In the genomic region with DNA sequence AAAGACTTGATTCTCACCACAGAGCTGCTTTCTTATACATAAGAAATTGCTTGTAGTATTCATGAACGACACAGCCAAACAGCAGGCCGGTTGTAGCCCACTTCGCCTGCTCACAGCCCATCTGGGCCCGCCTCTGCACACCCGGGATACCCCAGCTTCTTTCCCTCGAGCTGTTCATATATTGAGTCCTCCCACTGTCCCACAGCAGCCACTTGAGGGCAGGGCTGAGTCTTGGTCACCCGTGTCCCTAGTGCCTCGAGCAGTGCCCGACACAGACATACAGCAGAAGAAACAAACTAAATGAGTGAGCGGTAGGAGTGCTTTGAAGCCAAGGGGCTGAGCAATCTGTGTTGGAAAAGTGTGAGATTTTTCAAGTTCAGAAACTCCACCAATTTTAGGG, we compare ENCODE assay signal across 10 cellular contexts.
DNase-seq lines count a peak whose midpoint lies in the region; ATAC-seq and TF ChIP-seq lines count a peak whose summit lies in the region.
"Had no signal": no experiment of that assay in that cellular context is flagged by ENCODE, and none has a peak within 500 bp of the region (broad histone marks: within the 10 kb centered on the region; RNA-seq: fewer than 3 reads in every experiment).

No MANE protein-coding gene starts in this region.

- H3K9ac ChIP-seq in mammary epithelial cell (ENCODE audit: insufficient read depth, low read length) = no peak overlapping the region

- H3K4me3 Mint-ChIP-seq in natural killer cell treated with Interleukin-12 subunit alpha and Interleukin-12 subunit beta and Interleukin-15 and Interleukin-18, amount 100 ng/mL, for 72 hours = no peak overlapping the region
- H3K4me3 Mint-ChIP-seq: CD4-positive, CD25-positive, alpha-beta regulatory T cell had no signal

- H3K9me3 ChIP-seq in breast epithelium = no peaks in the 10 kb centered on the region
- H3K9me3 ChIP-seq in mammary epithelial cell (replicated peaks; ENCODE audit: insufficient read depth, low read length) = no peaks in the 10 kb centered on the region
- no peaks in the 10 kb centered on the region for H3K9me3 ChIP-seq in uterus
- H3K9me3 ChIP-seq in esophagus squamous epithelium = no peaks in the 10 kb centered on the region

- no peak overlapping the region for H3K27ac Mint-ChIP-seq in natural killer cell treated with Interleukin-12 subunit alpha and Interleukin-12 subunit beta and Interleukin-15 and Interleukin-18, amount 100 ng/mL, for 72 hours
- H3K27ac Mint-ChIP-seq: CD4-positive, CD25-positive, alpha-beta regulatory T cell had no signal

- CTCF ChIA-PET in mammary epithelial cell (lab: Charles Lee; ENCODE audit: low non-redundant PET) = interaction anchor here (0.6 kb wide), 1 partner anchor 232 kb away, joined by 6 read pairs; no protein-coding TSS in a partner anchor

- H3K36me3 ChIP-seq in breast epithelium (no peaks in the 10 kb centered on the region), mammary epithelial cell (ENCODE audit: insufficient read depth, low read length) (no peaks in the 10 kb centered on the region), uterus (no peaks in the 10 kb centered on the region), esophagus squamous epithelium (peaks cover 0 to 25% (median 0%) of the 10 kb centered on the region in 3 donors)

- in situ Hi-C loops in mammary epithelial cell (cut with MboI; ENCODE audit: low sequenced_read_pairs in 2 of 2) = no loop called here
- in situ Hi-C loops in astrocyte of the cerebellum (cut with HindIII; ENCODE audit: low sequenced_read_pairs) = loop anchor here (5.0 kb wide), 1 partner anchor 41 kb away; no protein-coding TSS in a partner anchor

- H3K4me2 ChIP-seq in mammary epithelial cell (ENCODE audit: insufficient read depth, low read depth, low read length) = no peak overlapping the region

- 68% methylated on average over 9 of the region's 10 CpGs for WGBS in mammary epithelial cell (ENCODE audit: low coverage, missing lambda C conversion rate)
- 63 to 77% methylated on average over 6 to 10 of the region's 10 CpGs for WGBS in esophagus squamous epithelium, 2 donors

- TF ChIP-seq POLR2A in breast epithelium (IDR thresholded peaks at IDR 0.05) (no peak), uterus (IDR thresholded peaks at IDR 0.05) (no peak), esophagus squamous epithelium (IDR thresholded peaks at IDR 0.05) (no peak)

- H3K4me3 ChIP-seq in breast epithelium = no peak overlapping the region
- no peak overlapping the region for H3K4me3 ChIP-seq in mammary epithelial cell (replicated peaks in 1 of 3; ENCODE audit: insufficient read depth in 1 of 3, low read depth in 2 of 3, low read length in 3 of 3)
- no peak overlapping the region for H3K4me3 ChIP-seq in astrocyte of the cerebellum (ENCODE audit: low read depth, low read length)
- H3K4me3 ChIP-seq in uterus = no peak overlapping the region
- H3K4me3 ChIP-seq in esophagus squamous epithelium = no peak overlapping the region

- DNase-seq in breast epithelium (ENCODE audit: low spot score in 2 of 2) (no peak), mammary epithelial cell (no peak), astrocyte of the cerebellum (ENCODE audit: low read depth) (no peak), iPS-NIHi11 (ENCODE audit: low spot score) (peak; percentile 45), uterus (no peak), DMS153 (lab: John Stamatoyannopoulos, UW) (no peak), esophagus squamous epithelium (lab: John Stamatoyannopoulos, UW) (no peak)
- DNase-seq in natural killer cell treated with Interleukin-12 subunit alpha and Interleukin-12 subunit beta and Interleukin-15 and Interleukin-18, amount 100 ng/mL, for 72 hours (ENCODE audit: low spot score) = no peak
- DNase-seq: activated gamma-delta T cell treated with Interleukin-2 at 50 U/mL for 16 hours; CD4-positive, CD25-positive, alpha-beta regulatory T cell had no signal

- no peak for ATAC-seq in natural killer cell treated with Interleukin-12 subunit alpha and Interleukin-12 subunit beta and Interleukin-15 and Interleukin-18, amount 100 ng/mL, for 72 hours

- H3K27me3 ChIP-seq in breast epithelium = no peaks in the 10 kb centered on the region
- no peaks in the 10 kb centered on the region for H3K27me3 ChIP-seq in mammary epithelial cell (ENCODE audit: insufficient read depth, low read length)
- H3K27me3 ChIP-seq in uterus = no peaks in the 10 kb centered on the region
- H3K27me3 ChIP-seq in esophagus squamous epithelium = no peaks in the 10 kb centered on the region

- H3K79me2 ChIP-seq in mammary epithelial cell (ENCODE audit: insufficient read depth, low read length) = no peaks in the 10 kb centered on the region

- no peaks in the 10 kb centered on the region for H3K9me3 Mint-ChIP-seq in natural killer cell treated with Interleukin-12 subunit alpha and Interleukin-12 subunit beta and Interleukin-15 and Interleukin-18, amount 100 ng/mL, for 72 hours
- H3K9me3 Mint-ChIP-seq: CD4-positive, CD25-positive, alpha-beta regulatory T cell had no signal

- intact Hi-C loops in breast epithelium (cut with DNase I; ENCODE audit: low total_unique reads) = no loop called here
- intact Hi-C loops in mammary epithelial cell (cut with micrococcal nuclease) = loop anchor here (1.0 to 2.0 kb wide), 2 partner anchors 14 to 124 kb away; no protein-coding TSS in a partner anchor
- intact Hi-C loops in uterus (cut with DNase I; ENCODE audit: low total_unique reads) = no loop called here
- intact Hi-C loops in esophagus squamous epithelium (cut with DNase I) = no loop called here

- no TSS peak for BruUV-seq in mammary epithelial cell (replicated peaks; lab: Mats Ljungman, UMichigan)

- TF ChIP-seq CTCF in breast epithelium (IDR thresholded peaks at IDR 0.05) (no peak), mammary epithelial cell (conservative IDR thresholded peaks at IDR 0.05 in 1 of 2, IDR thresholded peaks at IDR 0.05 in 1 of 2; ENCODE audit: extremely low read depth in 1 of 2, insufficient read depth in 1 of 2, low read depth in 1 of 2, low read length in 2 of 2) (peak in 1 of 2 donors; percentile 54), astrocyte of the cerebellum (IDR thresholded peaks at IDR 0.05; ENCODE audit: low read depth, low read length, missing control alignments) (peak; percentile 20), uterus (IDR thresholded peaks at IDR 0.05) (no peak), esophagus squamous epithelium (IDR thresholded peaks at IDR 0.05) (peak in 3 of 6 experiments; percentile 16 to 32 (median 20))

- no peaks in the 10 kb centered on the region for H3K27me3 Mint-ChIP-seq in natural killer cell treated with Interleukin-12 subunit alpha and Interleukin-12 subunit beta and Interleukin-15 and Interleukin-18, amount 100 ng/mL, for 72 hours
- H3K27me3 Mint-ChIP-seq: CD4-positive, CD25-positive, alpha-beta regulatory T cell had no signal

- dilution Hi-C loops in mammary epithelial cell (cut with HindIII; ENCODE audit: low sequenced_read_pairs) = loop anchor here (5.0 kb wide), 1 partner anchor 71 kb away; no protein-coding TSS in a partner anchor

- no peaks in the 10 kb centered on the region for H3K4me1 Mint-ChIP-seq in natural killer cell treated with Interleukin-12 subunit alpha and Interleukin-12 subunit beta and Interleukin-15 and Interleukin-18, amount 100 ng/mL, for 72 hours (ENCODE audit: low read depth in 2 of 2)
- H3K4me1 Mint-ChIP-seq: CD4-positive, CD25-positive, alpha-beta regulatory T cell had no signal

- no peaks in the 10 kb centered on the region for H3K4me1 ChIP-seq in breast epithelium
- H3K4me1 ChIP-seq in mammary epithelial cell (ENCODE audit: insufficient read depth, low read length) = no peaks in the 10 kb centered on the region
- peaks cover 3 to 13% of the 10 kb centered on the region in 2 donors for H3K4me1 ChIP-seq in uterus
- H3K4me1 ChIP-seq in esophagus squamous epithelium = peaks cover 0 to 14% (median 5%) of the 10 kb centered on the region in 3 donors

- H3K27ac ChIP-seq in breast epithelium (peak overlapping the region; percentile 46 to 72), mammary epithelial cell (ENCODE audit: insufficient read depth, low read depth, low read length) (no peak overlapping the region), uterus (peak overlapping the region; percentile 48 to 78), esophagus squamous epithelium (peak overlapping the region in 2 of 4 donors; percentile 18 to 26)

- H2AFZ ChIP-seq in mammary epithelial cell (ENCODE audit: low read depth, low read length) = no peak overlapping the region

- H4K20me1 ChIP-seq in mammary epithelial cell (ENCODE audit: insufficient read depth, low read length) = no peaks in the 10 kb centered on the region

- H3K36me3 Mint-ChIP-seq in natural killer cell treated with Interleukin-12 subunit alpha and Interleukin-12 subunit beta and Interleukin-15 and Interleukin-18, amount 100 ng/mL, for 72 hours = no peaks in the 10 kb centered on the region
- H3K36me3 Mint-ChIP-seq: CD4-positive, CD25-positive, alpha-beta regulatory T cell had no signal
